ENCODE assay signal across 15 cellular contexts in genomic region chr3:112459750-112460149, GRCh38. TPM values are rescaled to one million over a fixed set of nuclear protein-coding genes. Genes with fewer than 3 reads are reported as not detected.
DNase-seq lines count a peak whose midpoint lies in the region; ATAC-seq and TF ChIP-seq lines count a peak whose summit lies in the region.
"Had no signal": no experiment of that assay in that cellular context is flagged by ENCODE, and none has a peak within 500 bp of the region (broad histone marks: within the 10 kb centered on the region; RNA-seq: fewer than 3 reads in every experiment).

No MANE protein-coding gene starts in this region.

- no peak for DNase-seq in activated CD4-positive, alpha-beta T cell treated with anti-CD3 and anti-CD28 coated beads for 36 hours
- no peak for DNase-seq in activated CD4-positive, alpha-beta T cell treated with anti-CD3 and anti-CD28 coated beads for 48 hours
- peak; percentile 38 for DNase-seq in Jurkat, Clone E6-1 (ENCODE audit: low read depth, low spot score)
- no peak for DNase-seq in natural killer cell
- DNase-seq in RWPE1 (ENCODE audit: low spot score), result no peak
- DNase-seq in prostate gland (ENCODE audit: low spot score), result no peak
- no peak for DNase-seq in GM13977 (ENCODE audit: low spot score)
- DNase-seq: 8988T; activated CD4-positive, alpha-beta T cell treated with anti-CD3 and anti-CD28 coated beads, Interleukin-2, amount 50 U/mL, for 1 hour; NCI-H2171 treated with DMSO at 0.1 percent for 48 hours; nucleus accumbens; SJCRH30; upper lobe of left lung had no signal

- no peak overlapping the region for H3K4me3 Mint-ChIP-seq in activated CD4-positive, alpha-beta T cell treated with anti-CD3 and anti-CD28 coated beads for 36 hours
- H3K4me3 Mint-ChIP-seq in natural killer cell, result peak overlapping the region; percentile 82
- H3K4me3 Mint-ChIP-seq: brain had no signal

- no peak overlapping the region for H3K4me3 ChIP-seq in Jurkat, Clone E6-1 (ENCODE audit: low read length)
- H3K4me3 ChIP-seq in prostate gland, result no peak overlapping the region
- H3K4me3 ChIP-seq: SJCRH30, upper lobe of left lung had no signal

- CTCF ChIA-PET in activated CD4-positive, alpha-beta T cell treated with anti-CD3 and anti-CD28 coated beads for 36 hours (lab: Charles Lee), result interaction anchor here (0.8 to 1.5 kb wide), 4 partner anchors 11 to 474 kb away, joined by 3 to 4 read pairs (median 3); no protein-coding TSS in a partner anchor
- CTCF ChIA-PET in RWPE1 (lab: Yijun Ruan, JAX), result no interaction called here

- H3K27me3 Mint-ChIP-seq in activated CD4-positive, alpha-beta T cell treated with anti-CD3 and anti-CD28 coated beads for 36 hours, result no peaks in the 10 kb centered on the region
- no peaks in the 10 kb centered on the region for H3K27me3 Mint-ChIP-seq in natural killer cell (ENCODE audit: low read depth in 2 of 2)

- 47% methylated on average over 1 of the region's 1 CpG for WGBS in prostate gland

- no peak for TF ChIP-seq POLR2A in prostate gland (IDR thresholded peaks at IDR 0.05)

- TF ChIP-seq CTCF in natural killer cell (IDR thresholded peaks at IDR 0.05) (no peak), RWPE1 (conservative IDR thresholded peaks at IDR 0.05; ENCODE audit: low read depth) (no peak), prostate gland (IDR thresholded peaks at IDR 0.05) (no peak), GM13977 (IDR thresholded peaks at IDR 0.05; ENCODE audit: extremely low read depth, insufficient read depth, missing control alignments) (no peak)

- intact Hi-C loops in activated CD4-positive, alpha-beta T cell treated with anti-CD3 and anti-CD28 coated beads for 36 hours (cut with DNase I, micrococcal nuclease), result loop anchor here (2.0 to 10.0 kb wide), 4 partner anchors 31 to 213 kb away; no protein-coding TSS in a partner anchor
- intact Hi-C loops in natural killer cell (cut with micrococcal nuclease), result no loop called here
- intact Hi-C loops in prostate gland (cut with DNase I), result no loop called here

- peaks cover 18% of the 10 kb centered on the region for H3K36me3 Mint-ChIP-seq in activated CD4-positive, alpha-beta T cell treated with anti-CD3 and anti-CD28 coated beads for 36 hours (ENCODE audit: low read depth)
- no peaks in the 10 kb centered on the region for H3K36me3 Mint-ChIP-seq in natural killer cell
- H3K36me3 Mint-ChIP-seq: brain had no signal

- no peaks in the 10 kb centered on the region for H3K4me1 ChIP-seq in prostate gland (replicated peaks)
- H3K4me1 ChIP-seq: SJCRH30 had no signal

- in situ Hi-C loops in GM13977 (cut with MboI; ENCODE audit: low pct_unique_long_range_greater_than_20kb, low sequenced_read_pairs, unreplicated experiment), result loop anchor here (10.0 kb wide), 1 partner anchor 55 kb away; no protein-coding TSS in a partner anchor

- POLR2A ChIA-PET in activated CD4-positive, alpha-beta T cell treated with anti-CD3 and anti-CD28 coated beads for 36 hours (lab: Charles Lee), result interaction anchor here (0.7 kb wide), 1 partner anchor 122 kb away, joined by 3 read pairs; no protein-coding TSS in a partner anchor
- POLR2A ChIA-PET in RWPE1 (lab: Yijun Ruan, JAX; ENCODE audit: low non-redundant PET), result no interaction called here

- H3K27ac ChIP-seq in RWPE1 (no peak overlapping the region), prostate gland (no peak overlapping the region)
- H3K27ac ChIP-seq: SJCRH30, upper lobe of left lung had no signal

- no peaks in the 10 kb centered on the region for H3K36me3 ChIP-seq in prostate gland
- H3K36me3 ChIP-seq: SJCRH30, upper lobe of left lung had no signal

- no peaks in the 10 kb centered on the region for H3K9me3 ChIP-seq in prostate gland
- H3K9me3 ChIP-seq: SJCRH30, upper lobe of left lung had no signal

- peaks cover 8% of the 10 kb centered on the region for H3K9me3 Mint-ChIP-seq in activated CD4-positive, alpha-beta T cell treated with anti-CD3 and anti-CD28 coated beads for 36 hours (ENCODE audit: low read depth)
- no peaks in the 10 kb centered on the region for H3K9me3 Mint-ChIP-seq in natural killer cell
- H3K9me3 Mint-ChIP-seq: brain had no signal

- H3K27ac Mint-ChIP-seq in activated CD4-positive, alpha-beta T cell treated with anti-CD3 and anti-CD28 coated beads for 36 hours, result no peak overlapping the region
- H3K27ac Mint-ChIP-seq in natural killer cell, result peak overlapping the region; percentile 56 to 75
- H3K27ac Mint-ChIP-seq: brain had no signal

- peaks cover 49% of the 10 kb centered on the region for H3K4me1 Mint-ChIP-seq in activated CD4-positive, alpha-beta T cell treated with anti-CD3 and anti-CD28 coated beads for 36 hours
- H3K4me1 Mint-ChIP-seq in natural killer cell, result peaks cover 55 to 60% of the 10 kb centered on the region in 2 donors
- H3K4me1 Mint-ChIP-seq: brain had no signal

- H3K27me3 ChIP-seq in prostate gland (replicated peaks; ENCODE audit: insufficient read depth), result no peaks in the 10 kb centered on the region
- H3K27me3 ChIP-seq: SJCRH30, upper lobe of left lung had no signal

- peak; percentile 17 for ATAC-seq in activated CD4-positive, alpha-beta T cell treated with anti-CD3 and anti-CD28 coated beads for 36 hours
- ATAC-seq in GM21619 (IDR thresholded peaks at IDR 0.05; ENCODE audit: unreplicated experiment) (peak; percentile 28), natural killer cell (peak; percentile 22 to 55 (median 32))

RNA-seq across cellular contexts. Expression of gene BTLA, which starts 39.5 kb away (rescaled TPM):
- total RNA-seq in activated CD4-positive, alpha-beta T cell treated with anti-CD3 and anti-CD28 coated beads for 36 hours, result 10 to 100 TPM; 21.0 to 21.7 TPM
- polyA plus RNA-seq in Jurkat, Clone E6-1 (2012; ENCODE audit: insufficient read depth, insufficient read length), result not detected
- total RNA-seq in natural killer cell (1 to 10 TPM in 1 of 3 donors, under 1 TPM in 2; 0.56 to 4.0 (median 0.59) TPM), prostate gland (1 to 10 TPM in 1 of 2 donors, not detected in 1; 2.6 TPM)
- total RNA-seq: SJCRH30 had no signal

Comparison
In these comparisons a context has a peak if more than half of its experiments do, and no peak if none do; other contexts are left out.
1. RNA of gene BTLA, which starts 39.5 kb away (total RNA-seq): 21.0 to 21.7 TPM in activated CD4-positive, alpha-beta T cell treated with anti-CD3 and anti-CD28 coated beads for 36 hours; 2.6 TPM in prostate gland and 0.56 to 4.0 TPM in natural killer cell; every median in the first group is over 4 times any median in the second.
2. intact Hi-C loops: an anchor here in activated CD4-positive, alpha-beta T cell treated with anti-CD3 and anti-CD28 coated beads for 36 hours (2.0 to 10.0 kb wide); none called in natural killer cell and prostate gland.
3. Peak in every context shown above with its lines, with median percentiles within 50 percentile points of each other: ATAC-seq.